ENCODE assay signal across 19 cellular contexts in the genomic region with DNA sequence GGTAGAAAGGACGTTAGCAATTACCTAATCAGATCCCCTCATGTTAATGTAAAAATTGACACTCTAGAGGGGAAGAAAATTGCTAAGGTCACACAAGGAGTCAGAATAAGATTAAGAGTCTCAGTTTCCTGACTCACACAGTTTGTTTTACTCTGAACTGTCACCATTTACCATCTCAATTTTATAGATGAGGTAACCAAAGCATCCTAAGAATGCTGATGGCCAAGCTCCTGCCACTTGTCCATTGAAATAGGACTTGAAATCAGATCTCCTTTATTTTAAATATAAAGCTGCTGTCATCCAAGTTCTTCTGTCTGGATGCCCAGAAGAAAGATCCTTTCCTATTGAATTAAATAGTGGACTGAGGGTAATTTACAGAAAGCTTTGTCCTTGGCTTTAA.
DNase-seq lines count a peak whose midpoint lies in the region; ATAC-seq and TF ChIP-seq lines count a peak whose summit lies in the region.
"Had no signal": no experiment of that assay in that cellular context is flagged by ENCODE, and none has a peak within 500 bp of the region (broad histone marks: within the 10 kb centered on the region; RNA-seq: fewer than 3 reads in every experiment).

No MANE protein-coding gene starts in this region.

- no peak for TF ChIP-seq RAD21 in HCT116 (IDR thresholded peaks at IDR 0.05; ENCODE audit: low read depth)

- H3K27me3 Mint-ChIP-seq in nephron (ENCODE audit: low read depth), result no peaks in the 10 kb centered on the region
- H3K27me3 Mint-ChIP-seq in activated naive CD8-positive, alpha-beta T cell treated with anti-CD3 and anti-CD28 coated beads, Interleukin-2, amount 50 U/mL, for 24 hours, result peaks cover 2% of the 10 kb centered on the region
- H3K27me3 Mint-ChIP-seq in activated naive CD8-positive, alpha-beta T cell treated with anti-CD3 and anti-CD28 coated beads for 36 hours, result no peaks in the 10 kb centered on the region
- H3K27me3 Mint-ChIP-seq: activated CD4-positive, alpha-beta T cell treated with anti-CD3 and anti-CD28 coated beads, Interleukin-2, amount 10 ng/mL, durations not matched to agents 24 days and 14 days had no signal

- peak overlapping the region in 2 of 3 experiments; percentile 78 to 80 for H3K27ac Mint-ChIP-seq in nephron
- H3K27ac Mint-ChIP-seq in activated naive CD8-positive, alpha-beta T cell treated with anti-CD3 and anti-CD28 coated beads, Interleukin-2, amount 50 U/mL, for 24 hours, result no peak overlapping the region
- no peak overlapping the region for H3K27ac Mint-ChIP-seq in activated naive CD8-positive, alpha-beta T cell treated with anti-CD3 and anti-CD28 coated beads for 36 hours
- H3K27ac Mint-ChIP-seq: activated CD4-positive, alpha-beta T cell treated with anti-CD3 and anti-CD28 coated beads, Interleukin-2, amount 10 ng/mL, durations not matched to agents 24 days and 14 days; activated T-helper 2 cell treated with anti-CD3 and anti-CD28 coated beads, Interferon-gamma antibody, Interleukin-2, Interleukin-4, amounts not matched to agents 10 μg/mL and 5 μg/mL and 100 μg/mL, durations not matched to agents 14 hours and 24 hours and 36 hours had no signal

- H3K4me1 Mint-ChIP-seq in nephron, result no peaks in the 10 kb centered on the region
- H3K4me1 Mint-ChIP-seq in activated naive CD8-positive, alpha-beta T cell treated with anti-CD3 and anti-CD28 coated beads, Interleukin-2, amount 50 U/mL, for 24 hours, result no peaks in the 10 kb centered on the region
- H3K4me1 Mint-ChIP-seq in activated naive CD8-positive, alpha-beta T cell treated with anti-CD3 and anti-CD28 coated beads for 36 hours, result peaks cover 2% of the 10 kb centered on the region

- TF ChIP-seq CTCF in 22Rv1 (IDR thresholded peaks at IDR 0.05) (no peak), HCT116 (IDR thresholded peaks at IDR 0.05 in 2 of 3, conservative IDR thresholded peaks at IDR 0.05 in 1 of 3; ENCODE audit: borderline replicate concordance in 1 of 3, insufficient read depth in 1 of 3, low read depth in 2 of 3, low read length in 2 of 3) (no peak), nephron (IDR thresholded peaks at IDR 0.05; ENCODE audit: unreplicated experiment in 3 of 3) (no peak)

- BruUV-seq in HCT116 (replicated peaks; lab: Mats Ljungman, UMichigan), result no TSS peak

- DNase-seq in HCT116 (ENCODE audit: low read depth, low spot score) (no peak), cerebellar cortex (ENCODE audit: low spot score) (peak; percentile 1), amygdala (lab: John Stamatoyannopoulos, UW) (no peak)
- no peak for DNase-seq in activated naive CD8-positive, alpha-beta T cell treated with anti-CD3 and anti-CD28 coated beads, Interleukin-2, amount 50 U/mL, for 24 hours
- no peak for DNase-seq in activated naive CD8-positive, alpha-beta T cell treated with anti-CD3 and anti-CD28 coated beads for 36 hours
- DNase-seq: activated CD4-positive, alpha-beta T cell treated with anti-CD3 and anti-CD28 coated beads, Interleukin-2, amount 10 ng/mL, durations not matched to agents 24 days and 14 days; DMS153; H7; heart left ventricle; NCI-H1092; NCI-H510A treated with DMSO at 0.1 percent for 48 hours; occipital lobe; RPMI8226; stimulated activated CD4-positive, alpha-beta T cell treated with anti-CD3 and anti-CD28 coated beads, Interleukin-1b, Interleukin-23, amount 100 ng/mL, for 48 hours had no signal

- POLR2A ChIA-PET in HCT116 (lab: Charles Lee), result no interaction called here

- H3K4me3 ChIP-seq in HCT116 (replicated peaks in 1 of 2; ENCODE audit: low read depth in 1 of 2, low read length in 2 of 2), result no peak overlapping the region

- peak overlapping the region; percentile 78 for H3K27ac ChIP-seq in 22Rv1
- H3K27ac ChIP-seq in HCT116 (ENCODE audit: low read depth, low read length), result no peak overlapping the region

- H3K4me1 ChIP-seq in HCT116 (ENCODE audit: control insufficient read depth in 1 of 2, insufficient read depth in 2 of 2, low read length in 2 of 2), result peaks cover 3 to 9% of the 10 kb centered on the region in 2 experiments; a peak in 3 of 4 replicates
- H3K4me1 ChIP-seq: uterus had no signal

- H3K4me2 ChIP-seq in HCT116 (ENCODE audit: low read length), result peak overlapping the region; percentile 91

- intact Hi-C loops in HCT116 (cut with micrococcal nuclease), result no loop called here

- RAD21 ChIA-PET in HCT116 (lab: Charles Lee; ENCODE audit: low non-redundant PET in 1 of 2, low total read pairs in 2 of 2, uncharacterized antibody in 2 of 2, unreplicated experiment in 2 of 2), result no interaction called here

- CTCF ChIA-PET in HCT116 (lab: Charles Lee), result no interaction called here

- H3K36me3 ChIP-seq in HCT116 (ENCODE audit: control insufficient read depth in 1 of 2, insufficient read depth in 2 of 2, low read length in 2 of 2), result no peaks in the 10 kb centered on the region
- H3K36me3 ChIP-seq: heart left ventricle, uterus had no signal

- TF ChIP-seq POLR2A in HCT116 (IDR thresholded peaks at IDR 0.05; ENCODE audit: borderline replicate concordance, extremely low read depth, insufficient read depth, insufficient read length), result no peak

- ATAC-seq in HCT116 (no peak), GM18909 (IDR thresholded peaks at IDR 0.05; ENCODE audit: poor library complexity, unreplicated experiment) (no peak)
- no peak for ATAC-seq in activated naive CD8-positive, alpha-beta T cell treated with anti-CD3 and anti-CD28 coated beads, Interleukin-2, amount 50 U/mL, for 24 hours

- H3K9ac ChIP-seq in HCT116 (ENCODE audit: low read length), result no peak overlapping the region

- H3K9me3 ChIP-seq in HCT116 (ENCODE audit: control insufficient read depth in 1 of 2, insufficient read depth in 1 of 2, low read depth in 1 of 2, low read length in 2 of 2), result no peaks in the 10 kb centered on the region
- H3K9me3 ChIP-seq: uterus had no signal

- H3K4me3 Mint-ChIP-seq in nephron, result peak overlapping the region; percentile 82 to 89 (median 87)
- H3K4me3 Mint-ChIP-seq in activated naive CD8-positive, alpha-beta T cell treated with anti-CD3 and anti-CD28 coated beads, Interleukin-2, amount 50 U/mL, for 24 hours, result no peak overlapping the region
- no peak overlapping the region for H3K4me3 Mint-ChIP-seq in activated naive CD8-positive, alpha-beta T cell treated with anti-CD3 and anti-CD28 coated beads for 36 hours

- no peaks in the 10 kb centered on the region for H4K20me1 ChIP-seq in HCT116 (ENCODE audit: insufficient read depth)

- H3K79me2 ChIP-seq in HCT116 (ENCODE audit: insufficient read depth, low read length), result no peaks in the 10 kb centered on the region

- H3K9me3 Mint-ChIP-seq in nephron, result peaks cover 5% of the 10 kb centered on the region
- peaks cover 8% of the 10 kb centered on the region for H3K9me3 Mint-ChIP-seq in activated naive CD8-positive, alpha-beta T cell treated with anti-CD3 and anti-CD28 coated beads, Interleukin-2, amount 50 U/mL, for 24 hours
- peaks cover 6% of the 10 kb centered on the region for H3K9me3 Mint-ChIP-seq in activated naive CD8-positive, alpha-beta T cell treated with anti-CD3 and anti-CD28 coated beads for 36 hours

- H3K9me2 ChIP-seq in HCT116 (ENCODE audit: insufficient read depth), result no peaks in the 10 kb centered on the region

- no peaks in the 10 kb centered on the region for H3K27me3 ChIP-seq in HCT116 (ENCODE audit: insufficient read depth, low read length)
- H3K27me3 ChIP-seq: heart left ventricle, uterus had no signal

- H3K36me3 Mint-ChIP-seq in nephron (ENCODE audit: low read depth), result no peaks in the 10 kb centered on the region
- H3K36me3 Mint-ChIP-seq in activated naive CD8-positive, alpha-beta T cell treated with anti-CD3 and anti-CD28 coated beads, Interleukin-2, amount 50 U/mL, for 24 hours (ENCODE audit: low read depth), result no peaks in the 10 kb centered on the region
- H3K36me3 Mint-ChIP-seq in activated naive CD8-positive, alpha-beta T cell treated with anti-CD3 and anti-CD28 coated beads for 36 hours, result no peaks in the 10 kb centered on the region

- H2AFZ ChIP-seq in HCT116 (ENCODE audit: low read depth, low read length, poor library complexity, severe bottlenecking), result no peak overlapping the region

TF ChIP-seq in HCT116, 20 proteins besides CTCF, POLR2A, EP300 and RAD21 (continues in another document):
- TF ChIP-seq EZH2 (IDR thresholded peaks at IDR 0.05) (no peak), ZFX (IDR thresholded peaks at IDR 0.05) (no peak), EZH2phosphoT487 (IDR thresholded peaks at IDR 0.05; ENCODE audit: borderline replicate concordance) (no peak), ZNF274 (IDR thresholded peaks at IDR 0.05; ENCODE audit: low read depth, low read length) (no peak), ATF3 (IDR thresholded peaks at IDR 0.05) (no peak), CEBPB (IDR thresholded peaks at IDR 0.05; ENCODE audit: low read depth) (no peak), POLR2AphosphoS5 (IDR thresholded peaks at IDR 0.05; ENCODE audit: low read depth, low read length) (no peak), CBX3 (IDR thresholded peaks at IDR 0.05; ENCODE audit: low read depth) (no peak), SRF (IDR thresholded peaks at IDR 0.05; ENCODE audit: low read depth) (no peak), SIN3A (IDR thresholded peaks at IDR 0.05; ENCODE audit: low read depth) (no peak), ELF1 (IDR thresholded peaks at IDR 0.05; ENCODE audit: borderline replicate concordance, low read depth) (no peak)
- TF ChIP-seq, protein P1, sequence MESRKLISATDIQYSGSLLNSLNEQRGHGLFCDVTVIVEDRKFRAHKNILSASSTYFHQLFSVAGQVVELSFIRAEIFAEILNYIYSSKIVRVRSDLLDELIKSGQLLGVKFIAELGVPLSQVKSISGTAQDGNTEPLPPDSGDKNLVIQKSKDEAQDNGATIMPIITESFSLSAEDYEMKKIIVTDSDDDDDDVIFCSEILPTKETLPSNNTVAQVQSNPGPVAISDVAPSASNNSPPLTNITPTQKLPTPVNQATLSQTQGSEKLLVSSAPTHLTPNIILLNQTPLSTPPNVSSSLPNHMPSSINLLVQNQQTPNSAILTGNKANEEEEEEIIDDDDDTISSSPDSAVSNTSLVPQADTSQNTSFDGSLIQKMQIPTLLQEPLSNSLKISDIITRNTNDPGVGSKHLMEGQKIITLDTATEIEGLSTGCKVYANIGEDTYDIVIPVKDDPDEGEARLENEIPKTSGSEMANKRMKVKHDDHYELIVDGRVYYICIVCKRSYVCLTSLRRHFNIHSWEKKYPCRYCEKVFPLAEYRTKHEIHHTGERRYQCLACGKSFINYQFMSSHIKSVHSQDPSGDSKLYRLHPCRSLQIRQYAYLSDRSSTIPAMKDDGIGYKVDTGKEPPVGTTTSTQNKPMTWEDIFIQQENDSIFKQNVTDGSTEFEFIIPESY (IDR thresholded peaks at IDR 0.05; ENCODE audit: extremely low read depth, insufficient replicate concordance, low read length), result no peak
- TF ChIP-seq, protein P2, sequence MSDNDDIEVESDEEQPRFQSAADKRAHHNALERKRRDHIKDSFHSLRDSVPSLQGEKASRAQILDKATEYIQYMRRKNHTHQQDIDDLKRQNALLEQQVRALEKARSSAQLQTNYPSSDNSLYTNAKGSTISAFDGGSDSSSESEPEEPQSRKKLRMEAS (IDR thresholded peaks at IDR 0.05), result no peak

Comparison
In these comparisons a context has a peak if more than half of its experiments do, and no peak if none do; other contexts are left out.
1. H3K27ac Mint-ChIP-seq: peak in nephron (2 of 3); none in activated naive CD8-positive, alpha-beta T cell treated with anti-CD3 and anti-CD28 coated beads, Interleukin-2, amount 50 U/mL, for 24 hours (single experiment) and activated naive CD8-positive, alpha-beta T cell treated with anti-CD3 and anti-CD28 coated beads for 36 hours (single experiment).
2. H3K4me3 Mint-ChIP-seq: peak in nephron (3 of 3); none in activated naive CD8-positive, alpha-beta T cell treated with anti-CD3 and anti-CD28 coated beads, Interleukin-2, amount 50 U/mL, for 24 hours (single experiment) and activated naive CD8-positive, alpha-beta T cell treated with anti-CD3 and anti-CD28 coated beads for 36 hours (single experiment).